In the genomic region with DNA sequence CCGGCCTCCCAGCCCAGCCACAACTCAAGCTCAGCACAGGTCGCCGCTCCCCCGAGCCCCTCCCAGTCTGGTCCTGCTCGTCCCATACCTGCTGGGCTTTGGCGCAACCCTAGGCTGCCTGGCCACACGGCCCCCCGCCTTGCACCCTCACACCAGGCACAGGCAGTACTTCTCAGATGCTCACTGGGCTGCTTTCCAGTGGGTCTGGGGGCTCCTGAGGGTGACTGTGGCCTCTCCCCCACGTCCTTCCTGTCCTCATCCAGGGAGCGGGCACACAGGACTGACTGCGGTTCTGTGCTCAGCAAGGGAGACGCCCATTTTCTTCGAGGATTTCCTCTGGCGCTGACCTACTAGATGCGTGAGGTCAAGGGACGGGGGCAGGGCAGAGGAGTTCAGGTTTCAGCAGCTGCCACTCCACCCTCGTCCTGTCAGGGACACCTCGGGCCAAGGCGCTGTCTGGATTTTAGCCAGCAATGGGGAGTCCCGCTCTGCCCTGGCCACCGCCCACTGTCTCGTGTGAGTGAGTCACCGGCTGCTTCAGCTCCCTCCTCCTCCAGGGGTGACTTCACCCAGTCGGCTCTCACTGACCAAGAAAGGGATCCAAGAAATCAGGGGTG, we compare ENCODE assay signal across 8 cellular contexts.
DNase-seq lines count a peak whose midpoint lies in the region; TF ChIP-seq lines count a peak whose summit lies in the region.

No MANE protein-coding gene starts in this region.

- no peaks in the 10 kb centered on the region for H3K27me3 ChIP-seq in mucosa of stomach (ENCODE audit: control insufficient read depth, insufficient read depth, low read length)

- H3K4me1 ChIP-seq in ES-I3 (ENCODE audit: insufficient read depth, low read length) (no peaks in the 10 kb centered on the region; the same call in 1 of the 2 replicates), mucosa of stomach (ENCODE audit: control insufficient read depth, insufficient read depth, low read length) (peaks cover 46% of the 10 kb centered on the region)

- H3K9ac ChIP-seq in ES-I3 (ENCODE audit: low read depth, low read length) (peak overlapping the region; percentile 25; the same call in 1 of the 2 replicates), mucosa of stomach (ENCODE audit: low read length) (peak overlapping the region; percentile 65)

- no peak for TF ChIP-seq CTCF in epithelial cell of proximal tubule (conservative IDR thresholded peaks at IDR 0.05; ENCODE audit: low read depth, low read length)

- DNase-seq in HCEC 1CT, result peak; percentile 84
- DNase-seq in NCI-H2196 treated with DMSO at 0.1 percent for 48 hours (lab: John Stamatoyannopoulos, UW; ENCODE audit: unreplicated experiment), result peak; percentile 81
- peak; percentile 21 for DNase-seq in activated CD8-positive, alpha-beta memory T cell treated with anti-CD3 and anti-CD28 coated beads, Interleukin-2, amount 50 U/mL, for 1 hour (ENCODE audit: extremely low read depth)
- peak; percentile 67 for DNase-seq in epithelial cell of proximal tubule (ENCODE audit: low read depth)
- DNase-seq in stimulated activated CD8-positive, alpha-beta memory T cell treated with anti-CD3 and anti-CD28 coated beads, Interleukin-4, amount 100 ng/mL, for 24 hours (ENCODE audit: low read depth), result peak; percentile 62
- no peak for DNase-seq in NCI-H1436 treated with DMSO at 0.1 percent for 48 hours (lab: John Stamatoyannopoulos, UW)

- H3K9me3 ChIP-seq in ES-I3 (ENCODE audit: control insufficient read depth, insufficient read depth, low read length) (no peaks in the 10 kb centered on the region), mucosa of stomach (ENCODE audit: control insufficient read depth, low read length) (no peaks in the 10 kb centered on the region)

- peak overlapping the region; percentile 16 for H3K4me3 ChIP-seq in epithelial cell of proximal tubule (ENCODE audit: low read depth, low read length)
- peak overlapping the region; percentile 41 for H3K4me3 ChIP-seq in mucosa of stomach (ENCODE audit: low read length)

- H3K36me3 ChIP-seq in ES-I3 (ENCODE audit: insufficient read depth, low read length), result no peaks in the 10 kb centered on the region; the same call in 1 of the 2 replicates
- no peaks in the 10 kb centered on the region for H3K36me3 ChIP-seq in mucosa of stomach (ENCODE audit: control insufficient read depth, insufficient read depth, low read length)
